In genomic region chr4:138192113-138192512, GRCh38 we compare ENCODE assay signal across 1 cellular context.
A peak's percentile ranks its signal among the peaks of the same experiment; 100 is the strongest.
TF ChIP-seq lines count a peak whose summit lies in the region.

No MANE protein-coding gene starts in this region.

TF ChIP-seq in GM12878, 131 proteins besides CTCF, POLR2A, EP300 and RAD21 (continued from another document and continues in another):
- no peak for TF ChIP-seq CEBPZ (IDR thresholded peaks at IDR 0.05; ENCODE audit: low read depth, low read length)
- TF ChIP-seq ATF3 (IDR thresholded peaks at IDR 0.05; ENCODE audit: borderline replicate concordance, extremely low read depth, low read depth, low read length), result no peak
- peak; percentile 64 for TF ChIP-seq RUNX3 (IDR thresholded peaks at IDR 0.05; ENCODE audit: low read length)
- TF ChIP-seq HDGF (IDR thresholded peaks at IDR 0.05), result no peak
- no peak for TF ChIP-seq ZNF592 (IDR thresholded peaks at IDR 0.05)
- TF ChIP-seq ZNF622 (IDR thresholded peaks at IDR 0.05), result no peak
- TF ChIP-seq ASH2L (IDR thresholded peaks at IDR 0.05; ENCODE audit: borderline replicate concordance, low read depth), result no peak
- no peak for TF ChIP-seq SKIL (IDR thresholded peaks at IDR 0.05; ENCODE audit: low read depth, poor library complexity, severe bottlenecking)
- no peak for TF ChIP-seq CHD1 (IDR thresholded peaks at IDR 0.05; ENCODE audit: low read depth, low read length)
- no peak for TF ChIP-seq ELK1 (IDR thresholded peaks at IDR 0.05; ENCODE audit: low read depth, low read length)
- TF ChIP-seq HDAC6 (IDR thresholded peaks at IDR 0.05; ENCODE audit: unreplicated experiment), result no peak
- no peak for TF ChIP-seq HSF1 (IDR thresholded peaks at IDR 0.05; ENCODE audit: low read depth, low read length)
- no peak for TF ChIP-seq ZSCAN29 (IDR thresholded peaks at IDR 0.05)
- no peak for TF ChIP-seq ZZZ3 (IDR thresholded peaks at IDR 0.05; ENCODE audit: control insufficient read depth, insufficient read length, low read depth)
- TF ChIP-seq FOXK2 (IDR thresholded peaks at IDR 0.05), result no peak
- no peak for TF ChIP-seq STAT3 (IDR thresholded peaks at IDR 0.05; ENCODE audit: low read depth, low read length)
- TF ChIP-seq YBX1 (IDR thresholded peaks at IDR 0.05), result no peak
- TF ChIP-seq CREM (IDR thresholded peaks at IDR 0.05; ENCODE audit: low read depth), result peak; percentile 64; the same call in 1 of the 2 replicates
- TF ChIP-seq CHD4 (IDR thresholded peaks at IDR 0.05), result no peak
- TF ChIP-seq EZH2 (IDR thresholded peaks at IDR 0.05; ENCODE audit: borderline replicate concordance, control insufficient read depth, low read depth, low read length), result no peak
- no peak for TF ChIP-seq MEF2A (IDR thresholded peaks at IDR 0.05; ENCODE audit: insufficient read depth, low read depth, low read length)
- TF ChIP-seq MYC (IDR thresholded peaks at IDR 0.05; ENCODE audit: insufficient read depth, insufficient read length, insufficient replicate concordance, low read length, severe bottlenecking), result no peak
- TF ChIP-seq REST (IDR thresholded peaks at IDR 0.05; ENCODE audit: low read depth, low read length), result no peak
- TF ChIP-seq ZBTB40 (IDR thresholded peaks at IDR 0.05; ENCODE audit: borderline replicate concordance), result no peak
- TF ChIP-seq SREBF1 (IDR thresholded peaks at IDR 0.05; ENCODE audit: low read length), result no peak
- no peak for TF ChIP-seq POU2F2 (IDR thresholded peaks at IDR 0.05; ENCODE audit: borderline replicate concordance, low read depth, low read length)
- no peak for TF ChIP-seq MYB (IDR thresholded peaks at IDR 0.05; ENCODE audit: borderline replicate concordance, low read depth, low read length)
- no peak for TF ChIP-seq NKRF (conservative IDR thresholded peaks at IDR 0.05)
- TF ChIP-seq FOXM1 (IDR thresholded peaks at IDR 0.05; ENCODE audit: low read depth, low read length), result no peak; the same call in 1 of the 2 replicates
- TF ChIP-seq CBX3 (IDR thresholded peaks at IDR 0.05; ENCODE audit: borderline replicate concordance, low read depth), result no peak
- TF ChIP-seq HCFC1 (IDR thresholded peaks at IDR 0.05; ENCODE audit: low read length), result no peak
- TF ChIP-seq RFX5 (IDR thresholded peaks at IDR 0.05; ENCODE audit: low read depth, low read length), result no peak
